1 cellular context compared by ENCODE assay signal in genomic region chr9:12798066-12798770, GRCh38.
TF ChIP-seq lines count a peak whose summit lies in the region.

No MANE protein-coding gene starts in this region.

TF ChIP-seq in SK-N-SH treated with all-trans-retinoic acid at 6 μM for 48 hours, 23 proteins besides CTCF, POLR2A, EP300 and RAD21 (continued from another document):
- no peak for TF ChIP-seq CSRNP3 (CRISPR knock-in tag; IDR thresholded peaks at IDR 0.05)
- no peak for TF ChIP-seq ESRRG (CRISPR knock-in tag; IDR thresholded peaks at IDR 0.05)
- no peak for TF ChIP-seq SNAI2 (CRISPR knock-in tag; IDR thresholded peaks at IDR 0.05)
- TF ChIP-seq PPARA (CRISPR knock-in tag; IDR thresholded peaks at IDR 0.05; ENCODE audit: borderline replicate concordance) = no peak
- no peak for TF ChIP-seq CSDC2 (CRISPR knock-in tag; IDR thresholded peaks at IDR 0.05)
- no peak for TF ChIP-seq BACH2 (CRISPR knock-in tag; IDR thresholded peaks at IDR 0.05; ENCODE audit: borderline replicate concordance)
- TF ChIP-seq ISL1 (CRISPR knock-in tag; IDR thresholded peaks at IDR 0.05) = no peak
- no peak for TF ChIP-seq TOX (CRISPR knock-in tag; IDR thresholded peaks at IDR 0.05; ENCODE audit: borderline replicate concordance)
- no peak for TF ChIP-seq ZNF70 (CRISPR knock-in tag; IDR thresholded peaks at IDR 0.05)
